ENCODE assay signal across 15 cellular contexts in genomic region chr16:585351-585750, GRCh38. TPM values are rescaled to one million over a fixed set of nuclear protein-coding genes. Genes with fewer than 3 reads are reported as not detected.
A peak's percentile ranks its signal among the peaks of the same experiment; 100 is the strongest.
DNase-seq lines count a peak whose midpoint lies in the region; ATAC-seq, FAIRE-seq and TF ChIP-seq lines count a peak whose summit lies in the region.
"Had no signal": no experiment of that assay in that cellular context is flagged by ENCODE, and none has a peak within 500 bp of the region (broad histone marks: within the 10 kb centered on the region; RNA-seq: fewer than 3 reads in every experiment).

No MANE protein-coding gene starts in this region.

- POLR2A ChIA-PET in A549 (lab: Yijun Ruan, JAX) = no interaction called here

- no peak for TF ChIP-seq CTCF in A549 (IDR thresholded peaks at IDR 0.05)
- 0 out of 3 replicates have a peak, but pooled peaks have one; percentile 12 for TF ChIP-seq CTCF in GM12872 (IDR thresholded peaks at IDR 0.05; ENCODE audit: insufficient read depth, low read depth, low read length)
- TF ChIP-seq CTCF in suprapubic skin (IDR thresholded peaks at IDR 0.05) = no peak

- no peak overlapping the region for H3K4me3 ChIP-seq in A549
- H3K4me3 ChIP-seq in suprapubic skin = no peak overlapping the region

- TF ChIP-seq POLR2A in A549 (IDR thresholded peaks at IDR 0.05; ENCODE audit: low read length) = no peak; the same call in 1 of the 2 replicates
- no peak for TF ChIP-seq POLR2A in suprapubic skin (IDR thresholded peaks at IDR 0.05)

- H3K4me2 ChIP-seq in A549 = no peak overlapping the region

- TF ChIP-seq RAD21 in A549 (conservative IDR thresholded peaks at IDR 0.05 in 1 of 2, IDR thresholded peaks at IDR 0.05 in 1 of 2) = no peak

- CTCF ChIA-PET in A549 (lab: Yijun Ruan, JAX) = interaction anchor here (0.6 to 2.5 kb wide), 4 partner anchors 9 to 199 kb away, joined by 3 to 12 read pairs (median 6); no protein-coding TSS in a partner anchor

- H3K27me3 ChIP-seq in suprapubic skin = no peaks in the 10 kb centered on the region

- H3K36me3 ChIP-seq in suprapubic skin = peaks cover 12% of the 10 kb centered on the region

- 15% methylated on average over 6 of the region's 10 CpGs for WGBS in A549 (ENCODE audit: missing lambda C conversion rate)
- WGBS in suprapubic skin = no CpG with 5 or more reads among the region's 10 CpGs

- TF ChIP-seq EP300 in A549 (IDR thresholded peaks at IDR 0.05) = no peak
- no peak for TF ChIP-seq EP300 in suprapubic skin (IDR thresholded peaks at IDR 0.05)

- FAIRE-seq in A549 (lab: Jason Lieb, UNC) = no peak
- FAIRE-seq in urothelium cell line (lab: Jason Lieb, UNC) = no peak
- FAIRE-seq: GM12892 had no signal

- no peak overlapping the region for H3K27ac ChIP-seq in A549
- H3K27ac ChIP-seq in suprapubic skin = no peak overlapping the region

- peak; percentile 1; a peak in 1 of 6 replicates for ATAC-seq in A549
- ATAC-seq in left lobe of liver = peak; percentile 9
- no peak for ATAC-seq in activated CD4-positive, CD25-positive, alpha-beta regulatory T cell treated with anti-CD3 and anti-CD28 coated beads, Interleukin-2, amount 50 U/mL, for 24 hours
- ATAC-seq: activated T-cell treated with anti-CD3 and anti-CD28 coated beads, Interleukin-2, amount 50 U/mL, for 4 hours had no signal

- H3K9me3 ChIP-seq in A549 = no peaks in the 10 kb centered on the region
- H3K9me3 ChIP-seq in suprapubic skin = no peaks in the 10 kb centered on the region

- DNase-seq in A549 (ENCODE audit: low read depth in 1 of 2, low spot score in 1 of 2) = peak in 1 of 2 experiments; percentile 55
- peak; percentile 32 for DNase-seq in RKO (ENCODE audit: low spot score)
- peak; percentile 82 for DNase-seq in left lobe of liver (ENCODE audit: low spot score)
- DNase-seq in suprapubic skin (ENCODE audit: low spot score in 2 of 2) = no peak
- no peak for DNase-seq in urothelium cell line (ENCODE audit: low spot score)
- DNase-seq in NCI-H1694 (lab: John Stamatoyannopoulos, UW) = no peak
- DNase-seq: activated T-cell treated with anti-CD3 and anti-CD28 coated beads, Interleukin-2, amount 50 U/mL, for 4 hours; CD8-positive, alpha-beta memory T cell; islet precursor cell; NCI-H526 treated with DMSO at 0.1 percent for 48 hours; T1000 had no signal

- H3K4me1 ChIP-seq in A549 (peaks cover 21% of the 10 kb centered on the region), suprapubic skin (peaks cover 33% of the 10 kb centered on the region)

TF ChIP-seq in A549, 52 proteins besides CTCF, POLR2A, EP300 and RAD21 (continues in another document):
- TF ChIP-seq FOXS1 (CRISPR knock-in tag; IDR thresholded peaks at IDR 0.05) = no peak
- no peak for TF ChIP-seq MYC (IDR thresholded peaks at IDR 0.05; ENCODE audit: borderline replicate concordance, low read length)
- TF ChIP-seq GATA3 (IDR thresholded peaks at IDR 0.05; ENCODE audit: borderline replicate concordance) = no peak
- TF ChIP-seq CHD4 (IDR thresholded peaks at IDR 0.05; ENCODE audit: borderline replicate concordance) = no peak
- no peak for TF ChIP-seq HOXB13 (CRISPR knock-in tag; IDR thresholded peaks at IDR 0.05; ENCODE audit: low read depth)
- 0 out of 2 replicates have a peak, but pooled peaks have one; percentile 62 for TF ChIP-seq FOSB (CRISPR knock-in tag; IDR thresholded peaks at IDR 0.05)
- TF ChIP-seq ZC3H11A (IDR thresholded peaks at IDR 0.05) = no peak
- no peak for TF ChIP-seq TFCP2L1 (CRISPR knock-in tag; IDR thresholded peaks at IDR 0.05)
- TF ChIP-seq TP53 (CRISPR knock-in tag; IDR thresholded peaks at IDR 0.05) = peak; percentile 64; the same call in 1 of the 2 replicates
- no peak for TF ChIP-seq CBX8 (IDR thresholded peaks at IDR 0.05)
- TF ChIP-seq SMC3 (IDR thresholded peaks at IDR 0.05) = no peak
- TF ChIP-seq EHF (CRISPR knock-in tag; IDR thresholded peaks at IDR 0.05) = no peak
- TF ChIP-seq NR3C1 (IDR thresholded peaks at IDR 0.05) = no peak
- TF ChIP-seq PBX3 (IDR thresholded peaks at IDR 0.05) = peak; percentile 15; the same call in 1 of the 2 replicates
- TF ChIP-seq KDM1A (IDR thresholded peaks at IDR 0.05; ENCODE audit: low read depth) = no peak
- no peak for TF ChIP-seq PHF8 (IDR thresholded peaks at IDR 0.05; ENCODE audit: borderline replicate concordance, low read depth)
- TF ChIP-seq HDAC2 (IDR thresholded peaks at IDR 0.05) = no peak
- TF ChIP-seq FOSL2 (IDR thresholded peaks at IDR 0.05) = no peak
- no peak for TF ChIP-seq FOSL2 (CRISPR knock-in tag; IDR thresholded peaks at IDR 0.05)
- no peak for TF ChIP-seq HMGXB4 (CRISPR knock-in tag; IDR thresholded peaks at IDR 0.05; ENCODE audit: borderline replicate concordance)
- no peak for TF ChIP-seq USF2 (IDR thresholded peaks at IDR 0.05)

RNA-seq across cellular contexts. Expression of gene RAB40C, which starts 4.5 kb away (rescaled TPM):
- polyA plus RNA-seq in A549 (2011; rRNA removed) = 4.4 and 4.9 TPM in 2 replicates
- polyA plus RNA-seq in A549 (2012; cell fraction: cytosol; rRNA removed) = 12.5 and 18.2 TPM in 2 replicates
- 31.5 and 36.8 TPM in 2 replicates for polyA plus RNA-seq in A549 (2012; cell fraction: nucleus; rRNA removed)
- polyA plus RNA-seq in A549 (2017; fragmentation: RNase III; extraction: RNeasy Plus Mini Kit Qiagen cat#74134 plus additional on column Dnase treatment) = 8.1 to 9.7 TPM (median 8.5 TPM) in 3 replicates
- 3.2 and 7.0 TPM in 2 replicates for polyA minus RNA-seq in A549 (2011; rRNA and poly(A)+ RNA removed)
- total RNA-seq in left lobe of liver = 15.5 TPM
- 100 to 1,000 TPM in 3 of 4 donors, 10 to 100 TPM in 1; 77.8 to 116 (median 110) TPM for total RNA-seq in suprapubic skin

RNA-seq across cellular contexts. Expression of gene PIGQ, which starts 15.6 kb away (rescaled TPM):
- polyA plus RNA-seq in A549 (2011; rRNA removed) = 13.2 and 15.7 TPM in 2 replicates
- polyA plus RNA-seq in A549 (2012; cell fraction: cytosol; rRNA removed) = 32.0 and 51.6 TPM in 2 replicates
- 141 and 208 TPM in 2 replicates for polyA plus RNA-seq in A549 (2012; cell fraction: nucleus; rRNA removed)
- polyA plus RNA-seq in A549 (2017; fragmentation: RNase III; extraction: RNeasy Plus Mini Kit Qiagen cat#74134 plus additional on column Dnase treatment) = 25.2 to 32.2 TPM (median 31.2 TPM) in 3 replicates
- polyA minus RNA-seq in A549 (2011; rRNA and poly(A)+ RNA removed) = 32.3 and 33.8 TPM in 2 replicates
- total RNA-seq in left lobe of liver = 42.1 TPM
- total RNA-seq in suprapubic skin = 10 to 100 TPM; 36.9 to 54.6 (median 44.1) TPM

RNA-seq across cellular contexts. Expression of gene NHLRC4, which starts 18.5 kb away (rescaled TPM):
- polyA plus RNA-seq in A549 (2011; rRNA removed) (0.03 and 0.13 TPM in 2 replicates), A549 (2017; fragmentation: RNase III; extraction: RNeasy Plus Mini Kit Qiagen cat#74134 plus additional on column Dnase treatment) (0.07 to 0.09 TPM (median 0.08 TPM) in 3 replicates)
- 0.04 TPM in 2 replicates for polyA plus RNA-seq in A549 (2012; cell fraction: cytosol; rRNA removed)
- 0.17 and 0.24 TPM in 2 replicates for polyA plus RNA-seq in A549 (2012; cell fraction: nucleus; rRNA removed)
- polyA minus RNA-seq in A549 (2011; rRNA and poly(A)+ RNA removed) = not detected in 2 replicates
- total RNA-seq in left lobe of liver (0.28 TPM), suprapubic skin (under 1 TPM; 0.29 to 0.79 (median 0.35) TPM)

RNA-seq across cellular contexts. Expression of gene PRR35, which starts 25.2 kb away (rescaled TPM):
- polyA plus RNA-seq in A549 (2011; rRNA removed) (0.04 TPM in 1 of 2 replicates, not detected in the other), A549 (2017; fragmentation: RNase III; extraction: RNeasy Plus Mini Kit Qiagen cat#74134 plus additional on column Dnase treatment) (0.04 to 0.10 TPM (median 0.04 TPM) in 3 replicates)
- polyA plus RNA-seq in A549 (2012; cell fraction: cytosol; rRNA removed) = 0.05 and 0.17 TPM in 2 replicates
- polyA plus RNA-seq in A549 (2012; cell fraction: nucleus; rRNA removed) = 0.11 and 0.22 TPM in 2 replicates
- polyA minus RNA-seq in A549 (2011; rRNA and poly(A)+ RNA removed) = not detected in 2 replicates
- total RNA-seq in left lobe of liver (not detected), suprapubic skin (not detected)
- total RNA-seq: CD8-positive, alpha-beta memory T cell; pulmonary artery endothelial cell had no signal
- polyA plus RNA-seq: CD8-positive, alpha-beta memory T cell had no signal

RNA-seq across cellular contexts. Expression of gene WFIKKN1, which starts 45.4 kb away (rescaled TPM):
- polyA plus RNA-seq in A549 (2011; rRNA removed) (0.05 TPM in 1 of 2 replicates, not detected in the other), A549 (2017; fragmentation: RNase III; extraction: RNeasy Plus Mini Kit Qiagen cat#74134 plus additional on column Dnase treatment) (0.15 to 0.23 TPM (median 0.17 TPM) in 3 replicates)
- polyA plus RNA-seq in A549 (2012; cell fraction: cytosol; rRNA removed) = 0.13 TPM in 2 replicates
- polyA plus RNA-seq in A549 (2012; cell fraction: nucleus; rRNA removed) = 0.67 and 1.1 TPM in 2 replicates
- 0.05 TPM in 1 of 2 replicates, not detected in the other for polyA minus RNA-seq in A549 (2011; rRNA and poly(A)+ RNA removed)
- total RNA-seq in left lobe of liver (0.96 TPM), suprapubic skin (10 to 100 TPM in 1 of 4 donors, 1 to 10 TPM in 3; 1.2 to 12.6 (median 4.6) TPM)

Comparison
In these comparisons a context has a peak if more than half of its experiments do, and no peak if none do; other contexts are left out.
1. ATAC-seq: peak in A549 (2 of 2) and left lobe of liver (single experiment); none in activated CD4-positive, CD25-positive, alpha-beta regulatory T cell treated with anti-CD3 and anti-CD28 coated beads, Interleukin-2, amount 50 U/mL, for 24 hours (0 of 2).
2. DNase-seq: peak in RKO (single experiment) and left lobe of liver (single experiment); none in suprapubic skin (0 of 2), urothelium cell line (single experiment) and NCI-H1694 (single experiment).